Comparison of ENCODE assay signal across 22 cellular contexts in genomic region chr9:38257626-38258215, GRCh38.
A peak's percentile ranks its signal among the peaks of the same experiment; 100 is the strongest.
DNase-seq lines count a peak whose midpoint lies in the region; ATAC-seq and TF ChIP-seq lines count a peak whose summit lies in the region.
"Had no signal": no experiment of that assay in that cellular context is flagged by ENCODE, and none has a peak within 500 bp of the region (broad histone marks: within the 10 kb centered on the region; RNA-seq: fewer than 3 reads in every experiment).

No MANE protein-coding gene starts in this region.

- H3K4me3 Mint-ChIP-seq in stimulated activated naive CD8-positive, alpha-beta T cell treated with anti-CD3 and anti-CD28 coated beads, Interleukin-15, amount 100 ng/mL, for 72 hours: no peak overlapping the region
- H3K4me3 Mint-ChIP-seq in osteocyte (ENCODE audit: unreplicated experiment): no peak overlapping the region
- H3K4me3 Mint-ChIP-seq: B cell; CD4-positive, CD25-positive, alpha-beta regulatory T cell; CD8-positive, alpha-beta memory T cell; HFFc6 had no signal

- H3K27me3 Mint-ChIP-seq in stimulated activated naive CD8-positive, alpha-beta T cell treated with anti-CD3 and anti-CD28 coated beads, Interleukin-15, amount 100 ng/mL, for 72 hours: no peaks in the 10 kb centered on the region
- peaks cover 19% of the 10 kb centered on the region for H3K27me3 Mint-ChIP-seq in osteocyte (ENCODE audit: unreplicated experiment)

- no peak overlapping the region for H3K27ac Mint-ChIP-seq in stimulated activated naive CD8-positive, alpha-beta T cell treated with anti-CD3 and anti-CD28 coated beads, Interleukin-15, amount 100 ng/mL, for 72 hours
- no peak overlapping the region for H3K27ac Mint-ChIP-seq in osteocyte (ENCODE audit: unreplicated experiment)
- H3K27ac Mint-ChIP-seq: B cell; CD4-positive, CD25-positive, alpha-beta regulatory T cell; HFFc6 had no signal

- no peaks in the 10 kb centered on the region for H3K9me3 Mint-ChIP-seq in stimulated activated naive CD8-positive, alpha-beta T cell treated with anti-CD3 and anti-CD28 coated beads, Interleukin-15, amount 100 ng/mL, for 72 hours
- H3K9me3 Mint-ChIP-seq in osteocyte (ENCODE audit: unreplicated experiment): peaks cover 8% of the 10 kb centered on the region
- H3K9me3 Mint-ChIP-seq: HFFc6 had no signal

- no peaks in the 10 kb centered on the region for H3K4me1 Mint-ChIP-seq in stimulated activated naive CD8-positive, alpha-beta T cell treated with anti-CD3 and anti-CD28 coated beads, Interleukin-15, amount 100 ng/mL, for 72 hours
- no peaks in the 10 kb centered on the region for H3K4me1 Mint-ChIP-seq in osteocyte (ENCODE audit: unreplicated experiment)
- H3K4me1 Mint-ChIP-seq: B cell; CD4-positive, CD25-positive, alpha-beta regulatory T cell; CD8-positive, alpha-beta memory T cell had no signal

- H3K36me3 Mint-ChIP-seq in osteocyte (ENCODE audit: unreplicated experiment): no peaks in the 10 kb centered on the region
- H3K36me3 Mint-ChIP-seq: CD4-positive, CD25-positive, alpha-beta regulatory T cell; CD8-positive, alpha-beta memory T cell had no signal

- TF ChIP-seq CTCF in osteocyte (IDR thresholded peaks at IDR 0.05): no peak

- ATAC-seq in stimulated activated naive CD8-positive, alpha-beta T cell treated with anti-CD3 and anti-CD28 coated beads, Interleukin-15, Interleukin-2, amounts not matched to agents 100 U/mL and 50 U/mL, for 24 hours: peak; percentile 14
- ATAC-seq in stimulated activated naive CD8-positive, alpha-beta T cell treated with anti-CD3 and anti-CD28 coated beads, Interleukin-15, amount 100 ng/mL, for 72 hours: no peak
- ATAC-seq in HG03571 (IDR thresholded peaks at IDR 0.05; ENCODE audit: unreplicated experiment): no peak
- ATAC-seq: GM12878, HCT116, HepG2 had no signal

- DNase-seq in stimulated activated naive CD8-positive, alpha-beta T cell treated with anti-CD3 and anti-CD28 coated beads, Interleukin-15, Interleukin-2, amounts not matched to agents 100 U/mL and 50 U/mL, for 24 hours: no peak
- DNase-seq in stimulated activated naive CD8-positive, alpha-beta T cell treated with anti-CD3 and anti-CD28 coated beads, Interleukin-15, amount 100 ng/mL, for 72 hours: no peak
- DNase-seq in mesenteric fat pad (ENCODE audit: low spot score) (peak; percentile 67), osteocyte (ENCODE audit: extremely low spot score, unreplicated experiment) (peak; percentile 65), C1 segment of cervical spinal cord (lab: John Stamatoyannopoulos, UW) (no peak), NCI-H2227 treated with DMSO at 0.1 percent for 48 hours (lab: John Stamatoyannopoulos, UW) (no peak)
- DNase-seq: 8988T; CD4-positive, CD25-positive, alpha-beta regulatory T cell; CD8-positive, alpha-beta memory T cell; COR-L47; DMS 273 treated with DMSO at 0.1 percent for 48 hours; DMS53; DND-41; EL; GOT3; H7; HFFc6 had no signal

Comparison
In these comparisons a context has a peak if more than half of its experiments do, and no peak if none do; other contexts are left out.
1. DNase-seq: peak in mesenteric fat pad (single experiment) and osteocyte (single experiment); none in stimulated activated naive CD8-positive, alpha-beta T cell treated with anti-CD3 and anti-CD28 coated beads, Interleukin-15, Interleukin-2, amounts not matched to agents 100 U/mL and 50 U/mL, for 24 hours (single experiment), stimulated activated naive CD8-positive, alpha-beta T cell treated with anti-CD3 and anti-CD28 coated beads, Interleukin-15, amount 100 ng/mL, for 72 hours (0 of 2), C1 segment of cervical spinal cord (0 of 14) and NCI-H2227 treated with DMSO at 0.1 percent for 48 hours (single experiment).